ENCODE assay signal across 27 cellular contexts in genomic region chr19:44762033-44762432, GRCh38. TPM values are rescaled to one million over a fixed set of nuclear protein-coding genes. Genes with fewer than 3 reads are reported as not detected.
A peak's percentile ranks its signal among the peaks of the same experiment; 100 is the strongest.
DNase-seq lines count a peak whose midpoint lies in the region; ATAC-seq and TF ChIP-seq lines count a peak whose summit lies in the region.
"Had no signal": no experiment of that assay in that cellular context is flagged by ENCODE, and none has a peak within 500 bp of the region (broad histone marks: within the 10 kb centered on the region; RNA-seq: fewer than 3 reads in every experiment).

No MANE protein-coding gene starts in this region.

- no peaks in the 10 kb centered on the region for H3K36me3 ChIP-seq in CD8-positive, alpha-beta memory T cell (ENCODE audit: insufficient read depth, low read length)
- H3K36me3 ChIP-seq in SJCRH30 (peaks cover 13% of the 10 kb centered on the region), thyroid gland (peaks cover 26 to 34% of the 10 kb centered on the region in 2 donors)

- intact Hi-C loops in Right ventricle myocardium superior (cut with DNase I) (no loop called here), thyroid gland (cut with DNase I) (no loop called here)

- POLR2A ChIA-PET in CD8-positive, alpha-beta memory T cell (lab: Charles Lee): interaction anchor here (1.0 kb wide), 1 partner anchor 9 kb away, joined by 5 read pairs; no protein-coding TSS in a partner anchor
- POLR2A ChIA-PET in naive thymus-derived CD8-positive, alpha-beta T cell (lab: Charles Lee): no interaction called here

- H3K36me3 Mint-ChIP-seq in T-helper 1 cell treated with Interleukin-12 subunit alpha and Interleukin-12 subunit beta and Interleukin-4 antibody, amounts not matched to agents 30 μg/mL and 1 μg/mL, for 36 hours (ENCODE audit: low read depth): peaks cover 33% of the 10 kb centered on the region
- peaks cover 5 to 27% (median 7%) of the 10 kb centered on the region in 3 donors for H3K36me3 Mint-ChIP-seq in CD8-positive, alpha-beta memory T cell
- peaks cover 0 to 20% (median 13%) of the 10 kb centered on the region in 3 donors for H3K36me3 Mint-ChIP-seq in naive thymus-derived CD8-positive, alpha-beta T cell

- no peak overlapping the region for H3K27ac ChIP-seq in CD8-positive, alpha-beta memory T cell (ENCODE audit: low read depth, low read length)
- H3K27ac ChIP-seq in SJCRH30: no peak overlapping the region
- H3K27ac ChIP-seq in thyroid gland: no peak overlapping the region
- H3K27ac ChIP-seq: HL-60 had no signal

- no peaks in the 10 kb centered on the region for H3K27me3 Mint-ChIP-seq in T-helper 1 cell treated with Interleukin-12 subunit alpha and Interleukin-12 subunit beta and Interleukin-4 antibody, amounts not matched to agents 30 μg/mL and 1 μg/mL, for 36 hours (ENCODE audit: low read depth)
- H3K27me3 Mint-ChIP-seq in CD8-positive, alpha-beta memory T cell: no peaks in the 10 kb centered on the region
- H3K27me3 Mint-ChIP-seq in naive thymus-derived CD8-positive, alpha-beta T cell: no peaks in the 10 kb centered on the region
- H3K27me3 Mint-ChIP-seq: activated T-helper 17 cell treated with anti-CD3 and anti-CD28 coated beads, Interleukin-2, amount 50 U/mL, for 72 hours had no signal

- DNase-seq in T-helper 1 cell (no peak), SJCRH30 (peak; percentile 42 to 65), NCI-H128 (lab: John Stamatoyannopoulos, UW; ENCODE audit: unreplicated experiment) (no peak), Right ventricle myocardium superior (no peak), thyroid gland (no peak)
- DNase-seq in CD8-positive, alpha-beta memory T cell: no peak
- no peak for DNase-seq in naive thymus-derived CD8-positive, alpha-beta T cell
- DNase-seq: 8988T; activated CD4-positive, alpha-beta T cell treated with anti-CD3 and anti-CD28 coated beads, Interleukin-2, amount 50 U/mL, for 1 hour; AML-193; Calu3; H9; kidney glomerular epithelial cell; NCI-H1105 treated with DMSO at 0.1 percent for 48 hours; NCI-H2029 treated with DMSO at 0.1 percent for 48 hours; NCI-H82; OCI-M1; stimulated activated CD8-positive, alpha-beta memory T cell treated with anti-CD3 and anti-CD28 coated beads, Interleukin-4, amount 100 ng/mL, for 48 hours; substantia nigra; upper lobe of right lung had no signal

- CTCF ChIA-PET in CD8-positive, alpha-beta memory T cell (lab: Charles Lee): interaction anchor here (1.0 to 1.8 kb wide), 4 partner anchors 9 to 39 kb away, joined by 3 to 9 read pairs (median 3); no protein-coding TSS in a partner anchor

- peaks cover 15% of the 10 kb centered on the region for H3K4me1 ChIP-seq in CD8-positive, alpha-beta memory T cell (ENCODE audit: insufficient read depth, low read length)
- H3K4me1 ChIP-seq in SJCRH30 (peaks cover 17% of the 10 kb centered on the region), thyroid gland (peaks cover 1 to 18% of the 10 kb centered on the region in 2 donors)

- no peak overlapping the region for H3K4me3 ChIP-seq in CD8-positive, alpha-beta memory T cell (ENCODE audit: low read length)
- H3K4me3 ChIP-seq in SJCRH30 (no peak overlapping the region), thyroid gland (replicated peaks in 1 of 3) (no peak overlapping the region)
- H3K4me3 ChIP-seq: lung, upper lobe of right lung had no signal

- H3K27me3 ChIP-seq in CD8-positive, alpha-beta memory T cell (ENCODE audit: insufficient read depth, low read length, poor library complexity, severe bottlenecking): no peaks in the 10 kb centered on the region
- H3K27me3 ChIP-seq in SJCRH30: no peaks in the 10 kb centered on the region
- no peaks in the 10 kb centered on the region for H3K27me3 ChIP-seq in thyroid gland
- H3K27me3 ChIP-seq: upper lobe of right lung had no signal

- H3K4me1 Mint-ChIP-seq in T-helper 1 cell treated with Interleukin-12 subunit alpha and Interleukin-12 subunit beta and Interleukin-4 antibody, amounts not matched to agents 30 μg/mL and 1 μg/mL, for 36 hours (ENCODE audit: low read depth): peaks cover 24% of the 10 kb centered on the region
- H3K4me1 Mint-ChIP-seq in CD8-positive, alpha-beta memory T cell: peaks cover 25 to 39% (median 32%) of the 10 kb centered on the region in 3 donors
- peaks cover 10 to 50% (median 39%) of the 10 kb centered on the region in 4 donors for H3K4me1 Mint-ChIP-seq in naive thymus-derived CD8-positive, alpha-beta T cell

- TF ChIP-seq CTCF in thyroid gland (IDR thresholded peaks at IDR 0.05): no peak

- 87 to 94% methylated on average over 8 of the region's 8 CpGs for WGBS in thyroid gland, 2 donors

- H3K27ac Mint-ChIP-seq in T-helper 1 cell treated with Interleukin-12 subunit alpha and Interleukin-12 subunit beta and Interleukin-4 antibody, amounts not matched to agents 30 μg/mL and 1 μg/mL, for 36 hours: peak overlapping the region; percentile 71
- peak overlapping the region in 6 of 8 donors; percentile 21 to 95 (median 69) for H3K27ac Mint-ChIP-seq in CD8-positive, alpha-beta memory T cell
- H3K27ac Mint-ChIP-seq in naive thymus-derived CD8-positive, alpha-beta T cell: peak overlapping the region; percentile 43 to 89 (median 72)
- H3K27ac Mint-ChIP-seq: activated T-helper 17 cell treated with anti-CD3 and anti-CD28 coated beads, Interleukin-2, amount 50 U/mL, for 72 hours; H9 had no signal

- no peak for TF ChIP-seq POLR2A in thyroid gland (IDR thresholded peaks at IDR 0.05)

- no peak overlapping the region for H3K4me3 Mint-ChIP-seq in T-helper 1 cell treated with Interleukin-12 subunit alpha and Interleukin-12 subunit beta and Interleukin-4 antibody, amounts not matched to agents 30 μg/mL and 1 μg/mL, for 36 hours
- H3K4me3 Mint-ChIP-seq in CD8-positive, alpha-beta memory T cell: no peak overlapping the region
- no peak overlapping the region for H3K4me3 Mint-ChIP-seq in naive thymus-derived CD8-positive, alpha-beta T cell
- H3K4me3 Mint-ChIP-seq: activated T-helper 17 cell treated with anti-CD3 and anti-CD28 coated beads, Interleukin-2, amount 50 U/mL, for 72 hours; H9 had no signal

- ATAC-seq in naive thymus-derived CD8-positive, alpha-beta T cell: no peak
- ATAC-seq in Right ventricle myocardium superior (ENCODE audit: poor library complexity): no peak
- ATAC-seq: activated T-helper 17 cell treated with anti-CD3 and anti-CD28 coated beads, Interleukin-2, amount 50 U/mL, for 72 hours; Right ventricle myocardium inferior; sciatic nerve; upper lobe of right lung had no signal

- H3K9me3 Mint-ChIP-seq in T-helper 1 cell treated with Interleukin-12 subunit alpha and Interleukin-12 subunit beta and Interleukin-4 antibody, amounts not matched to agents 30 μg/mL and 1 μg/mL, for 36 hours: no peaks in the 10 kb centered on the region
- no peaks in the 10 kb centered on the region for H3K9me3 Mint-ChIP-seq in CD8-positive, alpha-beta memory T cell
- H3K9me3 Mint-ChIP-seq in naive thymus-derived CD8-positive, alpha-beta T cell: no peaks in the 10 kb centered on the region
- H3K9me3 Mint-ChIP-seq: activated T-helper 17 cell treated with anti-CD3 and anti-CD28 coated beads, Interleukin-2, amount 50 U/mL, for 72 hours; H9 had no signal

- H3K9me3 ChIP-seq in CD8-positive, alpha-beta memory T cell (ENCODE audit: low read length): no peaks in the 10 kb centered on the region
- H3K9me3 ChIP-seq in SJCRH30 (replicated peaks): no peaks in the 10 kb centered on the region
- no peaks in the 10 kb centered on the region for H3K9me3 ChIP-seq in thyroid gland
- H3K9me3 ChIP-seq: upper lobe of right lung had no signal

RNA-seq across cellular contexts. Expression of gene BCL3, which starts 13.5 kb away (rescaled TPM):
- 10 to 100 TPM; 30.5 to 33.9 TPM for total RNA-seq in CD8-positive, alpha-beta memory T cell
- polyA plus RNA-seq in CD8-positive, alpha-beta memory T cell: 9.8 TPM
- 7.3 and 10.0 TPM in 2 replicates for total RNA-seq in SJCRH30 (2014; rRNA removed; shearing (Covaris generic))
- 1 to 10 TPM; 5.9 to 7.7 TPM for total RNA-seq in naive thymus-derived CD8-positive, alpha-beta T cell
- 1 to 10 TPM; 3.2 to 6.2 (median 3.5) TPM for polyA plus RNA-seq in naive thymus-derived CD8-positive, alpha-beta T cell
- 14.6 TPM for total RNA-seq in Right ventricle myocardium superior
- total RNA-seq in thyroid gland: 10 to 100 TPM; 12.4 to 56.2 (median 16.8) TPM

RNA-seq across cellular contexts. Expression of gene CBLC, which starts 15.7 kb away (rescaled TPM):
- not detected for total RNA-seq in CD8-positive, alpha-beta memory T cell
- not detected for polyA plus RNA-seq in CD8-positive, alpha-beta memory T cell
- not detected in 2 replicates for total RNA-seq in SJCRH30 (2014; rRNA removed; shearing (Covaris generic))
- not detected for total RNA-seq in naive thymus-derived CD8-positive, alpha-beta T cell
- polyA plus RNA-seq in naive thymus-derived CD8-positive, alpha-beta T cell: under 1 TPM in 1 of 3 donors, not detected in 2; 0.14 TPM
- total RNA-seq in Right ventricle myocardium superior (not detected), thyroid gland (1 to 10 TPM; 2.0 to 5.6 (median 3.1) TPM)
- total RNA-seq: activated T-helper 17 cell treated with anti-CD3 and anti-CD28 coated beads, Interleukin-2, amount 50 U/mL, for 72 hours; posterior vena cava; Right ventricle myocardium inferior; sciatic nerve had no signal

RNA-seq across cellular contexts. Expression of gene BCAM, which starts 46.9 kb away (rescaled TPM):
- total RNA-seq in CD8-positive, alpha-beta memory T cell: not detected
- not detected for polyA plus RNA-seq in CD8-positive, alpha-beta memory T cell
- total RNA-seq in SJCRH30 (2014; rRNA removed; shearing (Covaris generic)): 15.5 and 15.9 TPM in 2 replicates
- total RNA-seq in naive thymus-derived CD8-positive, alpha-beta T cell: not detected
- not detected for polyA plus RNA-seq in naive thymus-derived CD8-positive, alpha-beta T cell
- total RNA-seq in Right ventricle myocardium superior (86.2 TPM), thyroid gland (100 to 1,000 TPM; 156 to 391 (median 285) TPM)
- total RNA-seq: activated T-helper 17 cell treated with anti-CD3 and anti-CD28 coated beads, Interleukin-2, amount 50 U/mL, for 72 hours had no signal

Comparison
In these comparisons a context has a peak if more than half of its experiments do, and no peak if none do; other contexts are left out.
1. DNase-seq: peak in SJCRH30 (2 of 2); none in T-helper 1 cell (0 of 5), CD8-positive, alpha-beta memory T cell (0 of 5), naive thymus-derived CD8-positive, alpha-beta T cell (0 of 10), NCI-H128 (single experiment), Right ventricle myocardium superior (single experiment) and thyroid gland (0 of 2).
2. RNA of gene BCAM, which starts 46.9 kb away (total RNA-seq): 156 to 391 TPM in thyroid gland, 86.2 TPM in Right ventricle myocardium superior (single experiment) and 15.5 to 15.9 TPM in SJCRH30; not detected in CD8-positive, alpha-beta memory T cell and not detected in naive thymus-derived CD8-positive, alpha-beta T cell; every median in the first group is over 10 times any median in the second.
3. Peak in every context shown above with its lines, with median percentiles within 50 percentile points of each other: H3K27ac Mint-ChIP-seq.